Comparison of ENCODE assay signal across 8 cellular contexts in genomic region chr6:74598473-74599393, GRCh38.
DNase-seq lines count a peak whose midpoint lies in the region; ATAC-seq and TF ChIP-seq lines count a peak whose summit lies in the region.

No MANE protein-coding gene starts in this region.

- in situ Hi-C loops in GM13977 (cut with MboI; ENCODE audit: low pct_unique_long_range_greater_than_20kb, low sequenced_read_pairs, unreplicated experiment) = no loop called here

- no peaks in the 10 kb centered on the region for H3K9me3 ChIP-seq in prostate gland
- H3K9me3 ChIP-seq in tibial nerve = no peaks in the 10 kb centered on the region

- H3K27ac ChIP-seq in epithelial cell of prostate = peak overlapping the region; percentile 29
- H3K27ac ChIP-seq in prostate gland = no peak overlapping the region
- H3K27ac ChIP-seq in tibial nerve = no peak overlapping the region

- ATAC-seq in GM21515 (IDR thresholded peaks at IDR 0.05; ENCODE audit: unreplicated experiment) (peak; percentile 95), HG03342 (IDR thresholded peaks at IDR 0.05; ENCODE audit: unreplicated experiment) (peak; percentile 95), Right ventricle myocardium inferior (no peak)

- no peak for TF ChIP-seq CTCF in GM13977 (IDR thresholded peaks at IDR 0.05; ENCODE audit: extremely low read depth, insufficient read depth, missing control alignments)
- TF ChIP-seq CTCF in prostate gland (IDR thresholded peaks at IDR 0.05) = no peak
- no peak for TF ChIP-seq CTCF in tibial nerve (IDR thresholded peaks at IDR 0.05)

- WGBS in prostate gland = 51% methylated on average over 3 of the region's 3 CpGs
- WGBS in tibial nerve, 2 donors = 85 to 91% methylated on average over 3 of the region's 3 CpGs

- H3K4me1 ChIP-seq in prostate gland (replicated peaks) = no peaks in the 10 kb centered on the region
- no peaks in the 10 kb centered on the region for H3K4me1 ChIP-seq in tibial nerve

- intact Hi-C loops in prostate gland (cut with DNase I) = no loop called here
- intact Hi-C loops in Right ventricle myocardium inferior (cut with DNase I) = no loop called here

- no peaks in the 10 kb centered on the region for H3K36me3 ChIP-seq in prostate gland
- no peaks in the 10 kb centered on the region for H3K36me3 ChIP-seq in tibial nerve

- TF ChIP-seq POLR2A in prostate gland (IDR thresholded peaks at IDR 0.05) (no peak), tibial nerve (IDR thresholded peaks at IDR 0.05) (no peak)

- DNase-seq in GM13977 (ENCODE audit: low spot score) = peak; percentile 64
- peak; percentile 83 for DNase-seq in epithelial cell of prostate (ENCODE audit: low read depth, low spot score)
- DNase-seq in DMS79 treated with DMSO at 0.1 percent for 48 hours (lab: John Stamatoyannopoulos, UW) = no peak
- no peak for DNase-seq in prostate gland (ENCODE audit: low spot score)
- DNase-seq in tibial nerve (ENCODE audit: low spot score in 2 of 2) = no peak
- DNase-seq in Right ventricle myocardium inferior (ENCODE audit: missing footprints) = no peak

- H3K27me3 ChIP-seq in prostate gland (replicated peaks; ENCODE audit: insufficient read depth) = no peaks in the 10 kb centered on the region
- H3K27me3 ChIP-seq in tibial nerve = no peaks in the 10 kb centered on the region

- TF ChIP-seq EP300 in tibial nerve (IDR thresholded peaks at IDR 0.05) = no peak

- H3K4me3 ChIP-seq in prostate gland = no peak overlapping the region
- H3K4me3 ChIP-seq in tibial nerve = no peak overlapping the region

Comparison
In these comparisons a context has a peak if more than half of its experiments do, and no peak if none do; other contexts are left out.
1. DNase-seq: peak in GM13977 (single experiment) and epithelial cell of prostate (single experiment); none in DMS79 treated with DMSO at 0.1 percent for 48 hours (single experiment), prostate gland (single experiment), tibial nerve (0 of 2) and Right ventricle myocardium inferior (single experiment).